ENCODE assay signal across 13 cellular contexts in the genomic region with DNA sequence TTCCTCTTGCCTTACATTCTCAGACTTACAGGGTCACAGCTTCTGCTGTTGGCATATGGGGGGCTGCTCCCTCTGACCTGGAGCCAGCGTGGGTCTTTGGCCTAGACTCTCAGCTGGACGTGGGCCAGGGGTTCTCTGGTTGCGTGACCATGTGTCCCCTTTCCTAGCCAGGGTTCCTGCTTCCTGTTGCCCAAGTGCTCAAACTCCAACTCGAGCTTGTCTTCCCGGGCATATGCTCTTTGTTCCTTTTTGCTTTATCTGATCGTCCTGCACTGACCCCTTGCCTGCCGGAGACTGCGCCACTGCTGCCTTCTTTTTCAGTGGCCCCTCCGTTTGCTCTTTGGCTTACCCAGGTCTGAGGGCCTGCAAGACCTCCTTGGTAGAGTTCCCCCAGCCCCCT. TPM values are rescaled to one million over a fixed set of nuclear protein-coding genes. Genes with fewer than 3 reads are reported as not detected.
DNase-seq lines count a peak whose midpoint lies in the region; ATAC-seq and TF ChIP-seq lines count a peak whose summit lies in the region.
"Had no signal": no experiment of that assay in that cellular context is flagged by ENCODE, and none has a peak within 500 bp of the region (broad histone marks: within the 10 kb centered on the region; RNA-seq: fewer than 3 reads in every experiment).

No MANE protein-coding gene starts in this region.

- H3K4me3 ChIP-seq in HL-60 (replicated peaks; ENCODE audit: insufficient read depth, low read length) (no peak overlapping the region), liver (ENCODE audit: low read depth in 1 of 3, low read length in 3 of 3) (no peak overlapping the region)
- H3K4me3 ChIP-seq: BLaER1 had no signal

- WGBS in liver, result 64% methylated on average over 9 of the region's 9 CpGs

- no peaks in the 10 kb centered on the region for H3K9me3 ChIP-seq in liver (ENCODE audit: control insufficient read depth in 4 of 4, low read length in 3 of 4)
- H3K9me3 ChIP-seq: BLaER1 had no signal

- H3K4me1 ChIP-seq in liver (ENCODE audit: control insufficient read depth in 4 of 4, insufficient read depth in 4 of 4, low read length in 3 of 4), result no peaks in the 10 kb centered on the region

- no peak overlapping the region for H3K9ac ChIP-seq in liver (ENCODE audit: low read depth in 1 of 2, low read length in 2 of 2)
- H3K9ac ChIP-seq: BLaER1 had no signal

- peaks cover 0 to 6% (median 2%) of the 10 kb centered on the region in 4 donors for H3K36me3 ChIP-seq in liver (ENCODE audit: control insufficient read depth in 4 of 4, insufficient read depth in 3 of 4, low read depth in 1 of 4, low read length in 3 of 4)

- H3K27ac ChIP-seq in HL-60 (replicated peaks) (peak overlapping the region; percentile 51), liver (ENCODE audit: low read depth in 1 of 2, low read length in 2 of 2) (no peak overlapping the region)
- H3K27ac ChIP-seq: BLaER1 had no signal

- TF ChIP-seq CTCF in HL-60 (IDR thresholded peaks at IDR 0.05; ENCODE audit: insufficient read depth, low read length) (no peak), liver (IDR thresholded peaks at IDR 0.05; ENCODE audit: low read depth, low read length, missing input control) (no peak)

- TF ChIP-seq RAD21 in liver (IDR thresholded peaks at IDR 0.05), result no peak

- H3K27me3 ChIP-seq in HL-60 (ENCODE audit: insufficient read depth, poor library complexity, severe bottlenecking) (no peaks in the 10 kb centered on the region), liver (ENCODE audit: control insufficient read depth in 4 of 4, insufficient read depth in 4 of 4, low read length in 3 of 4) (no peaks in the 10 kb centered on the region)
- H3K27me3 ChIP-seq: BLaER1 had no signal

- DNase-seq in HL-60 (ENCODE audit: low read depth in 1 of 2, low spot score in 1 of 2) (peak in 1 of 2 experiments; percentile 38), activated gamma-delta T cell treated with Interleukin-2 at 50 U/mL for 16 hours (no peak), NCI-H1105 treated with DMSO at 0.1 percent for 48 hours (lab: John Stamatoyannopoulos, UW) (no peak)
- DNase-seq: activated CD4-positive, alpha-beta T cell treated with anti-CD3 and anti-CD28 coated beads, Interleukin-2, amount 50 U/mL, for 48 hours; activated naive CD4-positive, alpha-beta T cell treated with Interleukin-2 at 50 U/mL for 16 hours; kidney; NCI-H1092 had no signal

- peak; percentile 14 for ATAC-seq in GM18873 (IDR thresholded peaks at IDR 0.05; ENCODE audit: low FRiP score, unreplicated experiment)
- peak; percentile 25 for ATAC-seq in GM21390 (IDR thresholded peaks at IDR 0.05; ENCODE audit: unreplicated experiment)
- ATAC-seq in GM18517 (IDR thresholded peaks at IDR 0.05; ENCODE audit: unreplicated experiment), result no peak

TF ChIP-seq in liver, 16 proteins besides CTCF, POLR2A, EP300 and RAD21:
- TF ChIP-seq SP1 (IDR thresholded peaks at IDR 0.05) (peak; percentile 15), MAX (IDR thresholded peaks at IDR 0.05) (no peak), RXRA (IDR thresholded peaks at IDR 0.05) (peak in 1 of 2 donors; percentile 57), JUND (IDR thresholded peaks at IDR 0.05) (no peak), HNF4A (conservative IDR thresholded peaks at IDR 0.05) (peak in 1 of 2 donors; percentile 55), FOXA2 (IDR thresholded peaks at IDR 0.05) (no peak)
TF ChIP-seq in liver: peak in this region for 3.

RNA-seq across cellular contexts. Expression of gene GPR183, which starts 25.3 kb away (rescaled TPM):
- 1 to 10 TPM; 1.8 to 4.0 TPM for total RNA-seq in liver
- polyA plus RNA-seq in liver, result 1 to 10 TPM in 1 of 2 donors, under 1 TPM in 1; 0.89 to 4.3 TPM
- total RNA-seq: endothelial cell of umbilical vein had no signal
